ENCODE assay signal across 1 cellular context in genomic region chr1:42157667-42158066, GRCh38.
TF ChIP-seq lines count a peak whose summit lies in the region.

No MANE protein-coding gene starts in this region.

TF ChIP-seq in SK-N-SH treated with all-trans-retinoic acid at 6 μM for 48 hours, 23 proteins besides CTCF, POLR2A, EP300 and RAD21 (continued from another document):
- TF ChIP-seq POU6F1 (CRISPR knock-in tag; IDR thresholded peaks at IDR 0.05; ENCODE audit: borderline replicate concordance, low read depth) = no peak
- TF ChIP-seq ZNF8 (CRISPR knock-in tag; IDR thresholded peaks at IDR 0.05) = no peak
- TF ChIP-seq ZC3H10 (CRISPR knock-in tag; IDR thresholded peaks at IDR 0.05) = no peak
